8 cellular contexts compared by ENCODE assay signal in the genomic region with DNA sequence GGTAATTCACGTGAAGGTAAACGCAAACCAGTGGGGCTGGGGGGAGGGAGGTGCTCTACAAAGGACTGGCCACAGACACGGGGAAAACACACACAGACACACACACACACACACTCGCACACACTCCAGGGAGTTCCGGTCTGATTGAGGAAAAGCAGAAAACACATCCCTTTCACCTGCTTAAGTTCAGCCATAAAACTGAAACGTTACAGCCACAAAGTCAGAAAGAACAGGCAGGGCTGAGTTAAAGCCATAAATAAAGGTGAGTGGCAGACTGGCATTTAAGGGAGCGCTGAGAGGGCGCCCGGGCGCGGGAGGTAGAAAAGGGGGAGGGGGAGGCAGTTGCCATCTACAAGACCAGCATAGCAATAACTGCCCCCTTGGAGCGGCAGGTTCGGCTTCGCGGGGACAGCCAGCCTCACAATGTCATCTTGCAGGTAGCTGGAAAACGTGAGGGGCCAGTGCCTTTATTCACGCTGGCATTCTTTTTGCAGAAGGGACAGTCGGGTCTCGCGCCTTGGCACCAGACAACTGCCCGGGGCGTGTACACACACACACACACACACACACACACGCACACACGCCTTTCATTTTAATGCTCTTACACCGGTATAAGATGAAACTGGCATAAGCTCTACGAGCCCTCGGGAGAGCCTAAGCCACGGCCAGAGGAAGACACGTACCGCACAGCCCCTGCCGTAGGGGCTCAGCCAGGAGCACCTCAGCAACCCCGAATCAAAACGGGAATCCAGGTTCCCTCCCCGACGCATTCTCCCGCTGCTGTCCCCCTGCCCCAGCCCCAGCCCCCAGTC. TPM values are rescaled to one million over a fixed set of nuclear protein-coding genes. Genes with fewer than 3 reads are reported as not detected.
DNase-seq lines count a peak whose midpoint lies in the region; ATAC-seq and TF ChIP-seq lines count a peak whose summit lies in the region.

No MANE protein-coding gene starts in this region.

- peak overlapping the region; percentile 98 to 100 for H3K4me3 Mint-ChIP-seq in stimulated activated naive CD8-positive, alpha-beta T cell treated with anti-CD3 and anti-CD28 coated beads, Interleukin-15, amount 100 ng/mL, for 72 hours

- ATAC-seq in GM18868 (IDR thresholded peaks at IDR 0.05; ENCODE audit: unreplicated experiment) (peak; percentile 14), GM18907 (IDR thresholded peaks at IDR 0.05; ENCODE audit: unreplicated experiment) (no peak), GM19452 (IDR thresholded peaks at IDR 0.05; ENCODE audit: unreplicated experiment) (no peak)
- peak; percentile 40 for ATAC-seq in stimulated activated naive CD8-positive, alpha-beta T cell treated with anti-CD3 and anti-CD28 coated beads, Interleukin-15, amount 100 ng/mL, for 72 hours

- DNase-seq in NCI-H510A treated with DMSO at 0.1 percent for 48 hours (lab: John Stamatoyannopoulos, UW) (peak; percentile 74), activated T-cell treated with anti-CD3 and anti-CD28 coated beads for 48 hours (ENCODE audit: low read depth) (peak; percentile 29), erythroblast (lab: John Stamatoyannopoulos, UW) (peak; percentile 57 to 64), myocyte (ENCODE audit: low read depth) (peak; percentile 18)
- peak; percentile 58 to 60 for DNase-seq in stimulated activated naive CD8-positive, alpha-beta T cell treated with anti-CD3 and anti-CD28 coated beads, Interleukin-15, amount 100 ng/mL, for 72 hours

- H3K9me3 Mint-ChIP-seq in stimulated activated naive CD8-positive, alpha-beta T cell treated with anti-CD3 and anti-CD28 coated beads, Interleukin-15, amount 100 ng/mL, for 72 hours, result no peaks in the 10 kb centered on the region

- peaks cover 49% of the 10 kb centered on the region for H3K4me1 Mint-ChIP-seq in stimulated activated naive CD8-positive, alpha-beta T cell treated with anti-CD3 and anti-CD28 coated beads, Interleukin-15, amount 100 ng/mL, for 72 hours

- no peaks in the 10 kb centered on the region for H3K27me3 Mint-ChIP-seq in stimulated activated naive CD8-positive, alpha-beta T cell treated with anti-CD3 and anti-CD28 coated beads, Interleukin-15, amount 100 ng/mL, for 72 hours

- TF ChIP-seq POLR2A in erythroblast (IDR thresholded peaks at IDR 0.05; ENCODE audit: low read length), result no peak

- H3K27ac Mint-ChIP-seq in stimulated activated naive CD8-positive, alpha-beta T cell treated with anti-CD3 and anti-CD28 coated beads, Interleukin-15, amount 100 ng/mL, for 72 hours, result peak overlapping the region; percentile 95 to 97

RNA-seq across cellular contexts. Expression of a gene that starts 0.9 kb away (rescaled TPM):
- total RNA-seq in myocyte, result 4.1 and 6.7 TPM in 2 replicates
- 3.4 TPM for polyA plus RNA-seq in myocyte (2012)

Comparison
In these comparisons a context has a peak if more than half of its experiments do, and no peak if none do; other contexts are left out.
1. ATAC-seq: peak in GM18868 (single experiment) and stimulated activated naive CD8-positive, alpha-beta T cell treated with anti-CD3 and anti-CD28 coated beads, Interleukin-15, amount 100 ng/mL, for 72 hours (single experiment); none in GM18907 (single experiment) and GM19452 (single experiment).
2. DNase-seq: peak in every context shown above with its lines; median percentile 74 in NCI-H510A treated with DMSO at 0.1 percent for 48 hours; 60 in erythroblast; 59 in stimulated activated naive CD8-positive, alpha-beta T cell treated with anti-CD3 and anti-CD28 coated beads, Interleukin-15, amount 100 ng/mL, for 72 hours; 29 in activated T-cell treated with anti-CD3 and anti-CD28 coated beads for 48 hours; 18 in myocyte.